19 cellular contexts compared by ENCODE assay signal in genomic region chr9:116381350-116381749, GRCh38.
"Had no signal": no experiment of that assay in that cellular context is flagged by ENCODE, and none has a peak within 500 bp of the region (broad histone marks: within the 10 kb centered on the region; RNA-seq: fewer than 3 reads in every experiment).

No MANE protein-coding gene starts in this region.

- H3K9me3 ChIP-seq: gastroesophageal sphincter, stomach, suprapubic skin, tibial nerve had no signal

- H3K4me3 ChIP-seq: cardiac muscle cell, gastroesophageal sphincter, stomach, suprapubic skin, tibial nerve had no signal

- H3K4me1 ChIP-seq: gastroesophageal sphincter, stomach, suprapubic skin had no signal

- H3K27ac ChIP-seq: cardiac muscle cell, gastroesophageal sphincter, stomach, suprapubic skin had no signal

- H3K27me3 ChIP-seq: cardiac muscle cell, gastroesophageal sphincter, stomach, suprapubic skin, tibial nerve had no signal

- H3K36me3 ChIP-seq: cardiac muscle cell, gastroesophageal sphincter, suprapubic skin, tibial nerve had no signal

- DNase-seq: activated B cell treated with CpG ODN at 0.5 μM for 24 hours; activated CD4-positive, alpha-beta T cell treated with anti-CD3 and anti-CD28 coated beads for 4 hours; activated CD4-positive, alpha-beta T cell treated with anti-CD3 and anti-CD28 coated beads, Interleukin-2, amount 50 U/mL, for 48 hours; activated CD8-positive, alpha-beta memory T cell treated with anti-CD3 and anti-CD28 coated beads, Interleukin-2, amount 50 U/mL, for 48 hours; activated naive CD4-positive, alpha-beta T cell; activated T-cell treated with anti-CD3 and anti-CD28 coated beads, Interleukin-2, amount 50 U/mL, for 4 hours; amniotic stem cell; dermis blood vessel endothelial cell; effector CD8-positive, alpha-beta T cell; head of caudate nucleus; hypothalamus; left ventricle myocardium superior; stimulated activated CD4-positive, alpha-beta T cell treated with anti-CD3 and anti-CD28 coated beads, Interleukin-1b, Interleukin-23, amount 100 ng/mL, for 48 hours; stomach; T1000 had no signal
